21 cellular contexts compared by ENCODE assay signal in genomic region chr9:131982683-131983239, GRCh38.
DNase-seq lines count a peak whose midpoint lies in the region; ATAC-seq and TF ChIP-seq lines count a peak whose summit lies in the region.
"Had no signal": no experiment of that assay in that cellular context is flagged by ENCODE, and none has a peak within 500 bp of the region (broad histone marks: within the 10 kb centered on the region; RNA-seq: fewer than 3 reads in every experiment).

No MANE protein-coding gene starts in this region.

- no peak overlapping the region for H2BK120ac ChIP-seq in IMR-90 (ENCODE audit: low read depth, low read length)

- H2BK5ac ChIP-seq in IMR-90 (ENCODE audit: low read depth, low read length, poor library complexity, severe bottlenecking) = no peak overlapping the region

- H3K27me3 ChIP-seq in IMR-90 (ENCODE audit: control insufficient read depth, insufficient read depth, low read length) = no peaks in the 10 kb centered on the region
- H3K27me3 ChIP-seq: stomach had no signal

- H3K27ac Mint-ChIP-seq in T-cell = no peak overlapping the region
- H3K27ac Mint-ChIP-seq: activated CD4-positive, alpha-beta T cell treated with anti-CD3 and anti-CD28 coated beads, Interleukin-2, amount 10 ng/mL, durations not matched to agents 24 days and 14 days; natural killer cell had no signal

- peaks cover 7% of the 10 kb centered on the region; the same call in 1 of the 2 replicates for H4K20me1 ChIP-seq in IMR-90 (ENCODE audit: insufficient read depth, low read length)

- no CpG with 5 or more reads among the region's 5 CpGs for WGBS in IMR-90 (ENCODE audit: extremely low coverage in 2 of 2, insufficient read length in 1 of 2), 2 experiments

- no peak overlapping the region for H4K8ac ChIP-seq in IMR-90 (ENCODE audit: low read depth in 2 of 2, low read length in 2 of 2)

- H3K18ac ChIP-seq in IMR-90 (ENCODE audit: low read depth, low read length) = no peak overlapping the region

- CTCF ChIA-PET in IMR-90 (lab: Yijun Ruan, JAX) = no interaction called here
- CTCF ChIA-PET in T-cell (lab: Charles Lee) = no interaction called here

- in situ Hi-C loops in IMR-90 (cut with MboI; ENCODE audit: low sequenced_read_pairs) (no loop called here), astrocyte of the spinal cord (cut with HindIII; ENCODE audit: low sequenced_read_pairs) (no loop called here)

- H2AK5ac ChIP-seq in IMR-90 (ENCODE audit: low read depth, low read length) = no peak overlapping the region

- no peak for TF ChIP-seq POLR2A in IMR-90 (IDR thresholded peaks at IDR 0.05; ENCODE audit: low read depth, low read length)

- peaks cover 5% of the 10 kb centered on the region for H3K4me1 ChIP-seq in IMR-90 (ENCODE audit: control insufficient read depth, insufficient read depth, low read length)
- H3K4me1 ChIP-seq: prostate gland had no signal

- no peaks in the 10 kb centered on the region for H3K27me3 Mint-ChIP-seq in T-cell
- H3K27me3 Mint-ChIP-seq: activated CD4-positive, alpha-beta T cell treated with anti-CD3 and anti-CD28 coated beads, Interleukin-2, amount 10 ng/mL, durations not matched to agents 24 days and 14 days had no signal

- TF ChIP-seq CTCF in IMR-90 (conservative IDR thresholded peaks at IDR 0.05; ENCODE audit: low read depth, low read length) = no peak
- no peak for TF ChIP-seq CTCF in astrocyte of the spinal cord (IDR thresholded peaks at IDR 0.05; ENCODE audit: low read depth, low read length)

- H3K23ac ChIP-seq in IMR-90 (ENCODE audit: low read depth, low read length) = no peak overlapping the region

- no peak overlapping the region for H3K56ac ChIP-seq in IMR-90 (ENCODE audit: extremely low read depth, insufficient read depth, low read length)

- H3K27ac ChIP-seq in IMR-90 (ENCODE audit: insufficient read depth, low read length) = no peak overlapping the region
- H3K27ac ChIP-seq: prostate gland, stomach had no signal

- H2BK20ac ChIP-seq in IMR-90 (ENCODE audit: low read depth, low read length) = no peak overlapping the region

- no peaks in the 10 kb centered on the region for H3K9me3 Mint-ChIP-seq in T-cell
- H3K9me3 Mint-ChIP-seq: activated CD4-positive, alpha-beta T cell treated with anti-CD3 and anti-CD28 coated beads, Interleukin-2, amount 10 ng/mL, durations not matched to agents 24 days and 14 days; natural killer cell had no signal

- no peak overlapping the region for H2AK9ac ChIP-seq in IMR-90 (replicated peaks; ENCODE audit: low read depth, low read length, poor library complexity)

- H3K4me2 ChIP-seq in IMR-90 (ENCODE audit: low read depth, low read length) = no peak overlapping the region

- no TSS peak for BruUV-seq in IMR-90 (replicated peaks; lab: Mats Ljungman, UMichigan)

- H3K9ac ChIP-seq in IMR-90 (ENCODE audit: low read depth, low read length) = no peak overlapping the region

- no peak overlapping the region for H4K5ac ChIP-seq in IMR-90 (ENCODE audit: low read depth, low read length)

- no peak overlapping the region for H2BK15ac ChIP-seq in IMR-90 (ENCODE audit: low read depth, low read length)

- peaks cover 13% of the 10 kb centered on the region for H3K36me3 Mint-ChIP-seq in T-cell
- H3K36me3 Mint-ChIP-seq: natural killer cell had no signal

- H3K4me1 Mint-ChIP-seq in T-cell = peaks cover 0 to 5% (median 2%) of the 10 kb centered on the region in 3 donors

- H3K9me3 ChIP-seq in IMR-90 (ENCODE audit: control insufficient read depth, insufficient read depth, low read length) = no peaks in the 10 kb centered on the region
- H3K9me3 ChIP-seq: prostate gland, stomach had no signal

- H3K9me1 ChIP-seq in IMR-90 (ENCODE audit: insufficient read depth, low read length) = peaks cover 11% of the 10 kb centered on the region

- no peak overlapping the region for H2AFZ ChIP-seq in IMR-90 (replicated peaks; ENCODE audit: low read length, poor library complexity)

- no peak overlapping the region for H3K14ac ChIP-seq in IMR-90 (replicated peaks; ENCODE audit: low read depth, low read length)

- DNase-seq in AG08395 (ENCODE audit: low spot score) (peak; percentile 16), IMR-90 (peak; percentile 36), astrocyte of the spinal cord (ENCODE audit: low read depth, low spot score) (peak; percentile 41), T-helper 9 cell (no peak), T-cell (no peak), NCI-H1417 (lab: John Stamatoyannopoulos, UW) (no peak)
- DNase-seq in activated CD4-positive, CD25-positive, alpha-beta regulatory T cell treated with anti-CD3 and anti-CD28 coated beads, Interleukin-2, amount 50 U/mL, for 72 hours = no peak
- DNase-seq: activated CD4-positive, alpha-beta T cell treated with anti-CD3 and anti-CD28 coated beads, Interleukin-2, amount 10 ng/mL, durations not matched to agents 24 days and 14 days; activated CD8-positive, alpha-beta memory T cell treated with anti-CD3 and anti-CD28 coated beads, Interleukin-2, amount 50 U/mL, for 48 hours; activated naive CD4-positive, alpha-beta T cell treated with Interleukin-2 at 50 U/mL for 16 hours; dermis blood vessel endothelial cell; erythroblast; Kasumi-1; natural killer cell; NCI-H187; SIG-M5; stomach; T1000 had no signal

- no peak for TF ChIP-seq RAD21 in IMR-90 (IDR thresholded peaks at IDR 0.05; ENCODE audit: low read length)

- ATAC-seq in GM19025 (IDR thresholded peaks at IDR 0.05; ENCODE audit: low read depth, unreplicated experiment) (peak; percentile 70), IMR-90 (ENCODE audit: low read depth) (no peak), T-cell (replicated peaks in 1 of 4) (no peak)
- ATAC-seq: natural killer cell had no signal

- no peak overlapping the region for H3K4ac ChIP-seq in IMR-90 (ENCODE audit: low read depth, low read length)

- no peak overlapping the region for H4K91ac ChIP-seq in IMR-90 (ENCODE audit: insufficient read depth, low read depth, low read length)

- POLR2A ChIA-PET in IMR-90 (lab: Charles Lee; ENCODE audit: unreplicated experiment) = no interaction called here
- POLR2A ChIA-PET in T-cell (lab: Charles Lee) = no interaction called here

- intact Hi-C loops in IMR-90 (cut with micrococcal nuclease) = no loop called here

- H3K4me3 ChIP-seq in IMR-90 (ENCODE audit: insufficient read depth, low read depth, low read length) (no peak overlapping the region), astrocyte of the spinal cord (ENCODE audit: low read depth, low read length) (no peak overlapping the region)
- H3K4me3 ChIP-seq: lung, prostate gland, stomach had no signal

- H3K36me3 ChIP-seq in IMR-90 (ENCODE audit: control insufficient read depth, insufficient read depth, low read length) = no peaks in the 10 kb centered on the region; the same call in 1 of the 2 replicates
- H3K36me3 ChIP-seq: prostate gland, stomach had no signal

- dilution Hi-C loops in IMR-90 (cut with HindIII; ENCODE audit: low sequenced_read_pairs, unreplicated experiment) = no loop called here

- peaks cover 33 to 54% of the 10 kb centered on the region in 2 experiments for H3K79me1 ChIP-seq in IMR-90 (ENCODE audit: low read depth in 1 of 2, low read length in 2 of 2)

- no peak overlapping the region for H3K4me3 Mint-ChIP-seq in T-cell
- H3K4me3 Mint-ChIP-seq: activated CD4-positive, alpha-beta T cell treated with anti-CD3 and anti-CD28 coated beads, Interleukin-2, amount 10 ng/mL, durations not matched to agents 24 days and 14 days; natural killer cell had no signal

TF ChIP-seq in IMR-90, 13 proteins besides CTCF, POLR2A, EP300 and RAD21:
- TF ChIP-seq RCOR1 (IDR thresholded peaks at IDR 0.05; ENCODE audit: insufficient replicate concordance, low read length) (no peak), CHD1 (IDR thresholded peaks at IDR 0.05; ENCODE audit: low read depth, low read length) (no peak), USF2 (IDR thresholded peaks at IDR 0.05; ENCODE audit: low read depth, low read length) (no peak), FOS (IDR thresholded peaks at IDR 0.05; ENCODE audit: low read depth, low read length) (no peak), MAZ (IDR thresholded peaks at IDR 0.05; ENCODE audit: borderline replicate concordance, low read depth, low read length) (no peak), BHLHE40 (IDR thresholded peaks at IDR 0.05; ENCODE audit: low read depth, low read length) (no peak), ELK1 (IDR thresholded peaks at IDR 0.05; ENCODE audit: borderline replicate concordance, low read depth, low read length) (no peak), RFX5 (IDR thresholded peaks at IDR 0.05; ENCODE audit: low read depth, low read length) (no peak), CEBPB (IDR thresholded peaks at IDR 0.05; ENCODE audit: low read depth, low read length) (no peak), NFE2L2 (IDR thresholded peaks at IDR 0.05; ENCODE audit: low read depth, low read length) (no peak), MXI1 (IDR thresholded peaks at IDR 0.05; ENCODE audit: borderline replicate concordance, low read depth, low read length) (no peak), MAFK (IDR thresholded peaks at IDR 0.05; ENCODE audit: low read depth, low read length) (no peak), SMC3 (IDR thresholded peaks at IDR 0.05; ENCODE audit: low read depth, low read length) (no peak)

Comparison
In these comparisons a context has a peak if more than half of its experiments do, and no peak if none do; other contexts are left out.
1. DNase-seq: peak in AG08395 (single experiment), IMR-90 (single experiment) and astrocyte of the spinal cord (single experiment); none in T-helper 9 cell (single experiment), T-cell (0 of 34), activated CD4-positive, CD25-positive, alpha-beta regulatory T cell treated with anti-CD3 and anti-CD28 coated beads, Interleukin-2, amount 50 U/mL, for 72 hours (single experiment) and NCI-H1417 (0 of 3).